8 cellular contexts compared by ENCODE assay signal in genomic region chr2:144519934-144520717, GRCh38. TPM values are rescaled to one million over a fixed set of nuclear protein-coding genes. Genes with fewer than 3 reads are reported as not detected.
DNase-seq lines count a peak whose midpoint lies in the region; ATAC-seq and TF ChIP-seq lines count a peak whose summit lies in the region.

Gene ZEB2 (minus strand): TSS chr2:144520119. CDS start chr2:144517350, 2,769 bp downstream.

- H3K9me3 ChIP-seq in adipocyte (ENCODE audit: control insufficient read depth, low read length), result no peaks in the 10 kb centered on the region
- no peaks in the 10 kb centered on the region for H3K9me3 ChIP-seq in parathyroid adenoma (ENCODE audit: control insufficient read depth, low read length)

- peaks cover 31% of the 10 kb centered on the region for H3K4me1 ChIP-seq in adipocyte (ENCODE audit: control insufficient read depth, insufficient read depth, low read length)
- no peaks in the 10 kb centered on the region for H3K4me1 ChIP-seq in parathyroid adenoma

- H3K4me3 ChIP-seq in adipocyte (ENCODE audit: low read length) (peak within 1 kb of the TSS; percentile 90), parathyroid adenoma (ENCODE audit: low read depth, low read length) (peak within 1 kb of the TSS; percentile 38)

- H3K79me2 ChIP-seq in parathyroid adenoma, result no peaks in the 10 kb centered on the region

- peak; percentile 67 for DNase-seq in activated CD8-positive, alpha-beta memory T cell treated with anti-CD3 and anti-CD28 coated beads for 24 hours
- DNase-seq in activated CD8-positive, alpha-beta memory T cell treated with anti-CD3 and anti-CD28 coated beads, Interleukin-2, amount 50 U/mL, for 48 hours, result no peak
- DNase-seq in NCI-H524 treated with DMSO at 0.1 percent for 48 hours (lab: John Stamatoyannopoulos, UW) (peak; percentile 91), adipocyte (ENCODE audit: low read depth) (peak; percentile 94), cardiac septum (ENCODE audit: low spot score) (no peak), NCI-H128 (lab: John Stamatoyannopoulos, UW; ENCODE audit: unreplicated experiment) (no peak)

- H3K9ac ChIP-seq in adipocyte (ENCODE audit: low read length), result peak within 1 kb of the TSS; percentile 99
- H3K9ac ChIP-seq in parathyroid adenoma, result no peak within 1 kb of the TSS

- H3K27ac ChIP-seq in parathyroid adenoma, result peak within 1 kb of the TSS; percentile 71

- intact Hi-C loops in cardiac septum (cut with DNase I), result loop anchor here (5.0 to 10.0 kb wide), 6 partner anchors 312 to 1235 kb away; no protein-coding TSS in a partner anchor

- H3K36me3 ChIP-seq in adipocyte (ENCODE audit: control insufficient read depth, insufficient read depth, low read length, severe bottlenecking) (no peaks in the 10 kb centered on the region), parathyroid adenoma (ENCODE audit: control insufficient read depth, insufficient read depth, low read length) (no peaks in the 10 kb centered on the region)

- H2AFZ ChIP-seq in parathyroid adenoma, result no peak within 1 kb of the TSS

- TF ChIP-seq CTCF in parathyroid adenoma (IDR thresholded peaks at IDR 0.05), result peak; percentile 22

- no peak within 1 kb of the TSS for H3K4me2 ChIP-seq in parathyroid adenoma (ENCODE audit: low read length)

- H3K27me3 ChIP-seq in adipocyte (replicated peaks; ENCODE audit: control insufficient read depth, insufficient read depth, low read length) (no peaks in the 10 kb centered on the region), parathyroid adenoma (ENCODE audit: control insufficient read depth, insufficient read depth, low read length) (peaks cover 11% of the 10 kb centered on the region)

- ATAC-seq in HG02588 (IDR thresholded peaks at IDR 0.05; ENCODE audit: unreplicated experiment), result no peak

RNA-seq across cellular contexts. Expression of gene ZEB2, which starts in this region (rescaled TPM):
- total RNA-seq in cardiac septum, result 122 TPM

Comparison
In these comparisons a context has a peak if more than half of its experiments do, and no peak if none do; other contexts are left out.
1. DNase-seq: peak in activated CD8-positive, alpha-beta memory T cell treated with anti-CD3 and anti-CD28 coated beads for 24 hours (single experiment), NCI-H524 treated with DMSO at 0.1 percent for 48 hours (single experiment) and adipocyte (single experiment); none in activated CD8-positive, alpha-beta memory T cell treated with anti-CD3 and anti-CD28 coated beads, Interleukin-2, amount 50 U/mL, for 48 hours (single experiment), cardiac septum (single experiment) and NCI-H128 (single experiment).